ENCODE assay signal across 1 cellular context in genomic region chr3:141863497-141863896, GRCh38.
TF ChIP-seq lines count a peak whose summit lies in the region.

No MANE protein-coding gene starts in this region.

TF ChIP-seq in endothelial cell of umbilical vein, 7 proteins besides CTCF, POLR2A, EP300 and RAD21:
- no peak for TF ChIP-seq GATA2 (IDR thresholded peaks at IDR 0.05; ENCODE audit: insufficient read depth, insufficient read length, low read depth, low read length)
- no peak for TF ChIP-seq POLR2AphosphoS5 (IDR thresholded peaks at IDR 0.05; ENCODE audit: insufficient read depth, low read depth, low read length)
- no peak for TF ChIP-seq MAX (IDR thresholded peaks at IDR 0.05; ENCODE audit: insufficient read depth, insufficient read length)
- no peak for TF ChIP-seq EZH2 (IDR thresholded peaks at IDR 0.05; ENCODE audit: borderline replicate concordance, low read depth, low read length, severe bottlenecking)
- no peak for TF ChIP-seq MYC (IDR thresholded peaks at IDR 0.05; ENCODE audit: low read depth, low read length)
- no peak for TF ChIP-seq JUN (IDR thresholded peaks at IDR 0.05; ENCODE audit: borderline replicate concordance, insufficient read depth, insufficient read length, low read depth)
- TF ChIP-seq FOS (IDR thresholded peaks at IDR 0.05; ENCODE audit: borderline replicate concordance, insufficient read depth, low read length): no peak
